In the genomic region with DNA sequence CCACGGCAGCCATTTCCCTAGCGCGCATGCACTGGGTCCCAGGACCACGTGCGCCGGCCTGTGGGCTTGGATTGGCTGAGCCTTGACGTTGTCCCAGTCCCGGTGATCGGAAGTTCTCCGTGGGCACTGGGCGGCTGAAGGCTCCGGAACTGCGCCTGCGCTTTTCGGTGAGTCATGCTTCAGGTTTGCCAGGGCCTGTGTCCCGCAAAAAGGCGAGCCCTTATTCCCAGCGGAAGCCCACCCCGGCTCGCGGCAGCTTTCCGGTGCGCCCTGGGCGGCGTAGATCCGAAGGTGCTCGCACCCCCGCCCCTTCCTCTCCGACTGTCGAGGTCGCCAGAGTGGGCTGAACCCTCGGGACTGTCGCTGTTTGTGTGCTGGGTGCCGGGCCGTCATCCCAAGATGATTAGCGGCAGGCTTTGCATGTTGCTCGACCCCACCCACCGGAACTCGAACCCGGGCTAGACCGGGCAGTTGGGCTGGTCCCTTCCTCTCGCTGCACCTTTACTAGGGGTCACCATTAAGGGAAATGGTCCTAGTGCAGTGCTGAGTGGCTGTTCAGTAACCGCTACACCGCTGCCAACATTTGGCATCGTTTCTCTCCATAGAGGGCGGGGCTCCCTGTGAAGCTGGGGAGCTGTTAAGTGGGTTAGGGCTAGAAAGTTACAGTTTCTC, we compare ENCODE assay signal across 8 cellular contexts. TPM values are rescaled to one million over a fixed set of nuclear protein-coding genes. Genes with fewer than 3 reads are reported as not detected.
DNase-seq lines count a peak whose midpoint lies in the region; ATAC-seq and TF ChIP-seq lines count a peak whose summit lies in the region.

A gene with protein sequence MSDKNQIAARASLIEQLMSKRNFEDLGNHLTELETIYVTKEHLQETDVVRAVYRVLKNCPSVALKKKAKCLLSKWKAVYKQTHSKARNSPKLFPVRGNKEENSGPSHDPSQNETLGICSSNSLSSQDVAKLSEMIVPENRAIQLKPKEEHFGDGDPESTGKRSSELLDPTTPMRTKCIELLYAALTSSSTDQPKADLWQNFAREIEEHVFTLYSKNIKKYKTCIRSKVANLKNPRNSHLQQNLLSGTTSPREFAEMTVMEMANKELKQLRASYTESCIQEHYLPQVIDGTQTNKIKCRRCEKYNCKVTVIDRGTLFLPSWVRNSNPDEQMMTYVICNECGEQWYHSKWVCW (plus strand): TSS at position 120 of the 672 bp plus-strand sequence. CDS start 9,368 bp downstream, outside the sequence.

- H3K4me2 ChIP-seq in hepatocyte, result peak within 1 kb of the TSS; percentile 75

- H3K4me1 ChIP-seq in hepatocyte (ENCODE audit: insufficient read depth) (peaks cover 8% of the 10 kb centered on the region), rectal smooth muscle tissue (ENCODE audit: control insufficient read depth, insufficient read depth, low read length) (peaks cover 5% of the 10 kb centered on the region), aorta (ENCODE audit: control insufficient read depth in 1 of 2, insufficient read depth in 2 of 2, low read length in 2 of 2) (peaks cover 0 to 2% of the 10 kb centered on the region in 2 donors)

- H3K36me3 ChIP-seq in hepatocyte (replicated peaks; ENCODE audit: insufficient read depth, low read depth), result no peaks in the 10 kb centered on the region
- no peaks in the 10 kb centered on the region for H3K36me3 ChIP-seq in rectal smooth muscle tissue (ENCODE audit: control insufficient read depth, insufficient read depth, low read length)
- H3K36me3 ChIP-seq in aorta (ENCODE audit: control insufficient read depth in 1 of 2, insufficient read depth in 2 of 2, low read length in 1 of 2), result no peaks in the 10 kb centered on the region

- in situ Hi-C loops in astrocyte of the spinal cord (cut with HindIII; ENCODE audit: low sequenced_read_pairs), result no loop called here

- H3K79me2 ChIP-seq in hepatocyte, result no peaks in the 10 kb centered on the region

- intact Hi-C loops in aorta (cut with DNase I), result loop anchor here (1.0 to 5.0 kb wide), 3 partner anchors 34 to 376 kb away; a partner anchor contains a TSS

- H3K27me3 ChIP-seq in hepatocyte (no peaks in the 10 kb centered on the region), rectal smooth muscle tissue (ENCODE audit: control insufficient read depth, insufficient read depth, low read length) (no peaks in the 10 kb centered on the region), aorta (ENCODE audit: control insufficient read depth in 1 of 2, insufficient read depth in 2 of 2, low read length in 1 of 2) (no peaks in the 10 kb centered on the region)

- H2AFZ ChIP-seq in hepatocyte, result peak within 1 kb of the TSS; percentile 24

- H3K27ac ChIP-seq in hepatocyte (peak within 1 kb of the TSS; percentile 92), rectal smooth muscle tissue (ENCODE audit: low read depth, low read length) (peak within 1 kb of the TSS; percentile 86), aorta (ENCODE audit: low read depth in 1 of 2, low read length in 2 of 2) (peak within 1 kb of the TSS; percentile 32 to 92)

- DNase-seq in NCI-H2081 (lab: John Stamatoyannopoulos, UW), result peak; percentile 96 to 98
- DNase-seq in T1000 (lab: John Stamatoyannopoulos, UW), result peak; percentile 87
- peak; percentile 99 for DNase-seq in astrocyte of the spinal cord (ENCODE audit: low read depth, low spot score)
- peak; percentile 95 for DNase-seq in hepatocyte (ENCODE audit: low spot score)
- DNase-seq in aorta, result peak; percentile 99

- H3K9me2 ChIP-seq in hepatocyte (replicated peaks; ENCODE audit: insufficient read depth), result no peaks in the 10 kb centered on the region

- H3K9ac ChIP-seq in rectal smooth muscle tissue (ENCODE audit: low read length), result peak within 1 kb of the TSS; percentile 39

- no peaks in the 10 kb centered on the region for H4K20me1 ChIP-seq in hepatocyte (ENCODE audit: insufficient read depth, poor library complexity, severe bottlenecking)

- H3K4me3 ChIP-seq in astrocyte of the spinal cord (ENCODE audit: low read depth, low read length), result peak within 1 kb of the TSS; percentile 71
- peak within 1 kb of the TSS; percentile 28 for H3K4me3 ChIP-seq in hepatocyte
- peak within 1 kb of the TSS; percentile 68 for H3K4me3 ChIP-seq in rectal smooth muscle tissue (ENCODE audit: low read length)
- H3K4me3 ChIP-seq in aorta (ENCODE audit: low read length in 2 of 2), result peak within 1 kb of the TSS; percentile 59 to 77

- ATAC-seq in GM18511 (IDR thresholded peaks at IDR 0.05; ENCODE audit: unreplicated experiment) (peak; percentile 95), HG02981 (IDR thresholded peaks at IDR 0.05; ENCODE audit: unreplicated experiment) (peak; percentile 93), aorta (ENCODE audit: low FRiP score) (peak; percentile 99)

- TF ChIP-seq CTCF in astrocyte of the spinal cord (IDR thresholded peaks at IDR 0.05; ENCODE audit: low read depth, low read length) (no peak), hepatocyte (IDR thresholded peaks at IDR 0.05; ENCODE audit: poor library complexity) (no peak)

- WGBS in hepatocyte (ENCODE audit: low lambda C conversion rate, missing lambda C conversion rate), result 43% methylated on average over 46 of the region's 46 CpGs
- WGBS in aorta, 2 donors, result 0 to 1% methylated on average over 46 of the region's 46 CpGs

- no peaks in the 10 kb centered on the region for H3K9me3 ChIP-seq in hepatocyte (ENCODE audit: low read depth)
- no peaks in the 10 kb centered on the region for H3K9me3 ChIP-seq in aorta (ENCODE audit: control insufficient read depth, low read length)

RNA-seq across cellular contexts. Expression of the gene that starts here (rescaled TPM):
- total RNA-seq in hepatocyte, result 5.4 and 5.5 TPM in 2 replicates
- polyA plus RNA-seq in hepatocyte, result 1.8 and 2.0 TPM in 2 replicates
- total RNA-seq in aorta, result 1 to 10 TPM; 2.3 to 3.9 TPM
- 1 to 10 TPM; 1.5 to 2.8 TPM for polyA plus RNA-seq in aorta

Comparison
In these comparisons a context has a peak if more than half of its experiments do, and no peak if none do; other contexts are left out.
1. Peak in every context shown above with its lines: DNase-seq, ATAC-seq, H3K4me3 ChIP-seq and H3K27ac ChIP-seq.